In the genomic region with DNA sequence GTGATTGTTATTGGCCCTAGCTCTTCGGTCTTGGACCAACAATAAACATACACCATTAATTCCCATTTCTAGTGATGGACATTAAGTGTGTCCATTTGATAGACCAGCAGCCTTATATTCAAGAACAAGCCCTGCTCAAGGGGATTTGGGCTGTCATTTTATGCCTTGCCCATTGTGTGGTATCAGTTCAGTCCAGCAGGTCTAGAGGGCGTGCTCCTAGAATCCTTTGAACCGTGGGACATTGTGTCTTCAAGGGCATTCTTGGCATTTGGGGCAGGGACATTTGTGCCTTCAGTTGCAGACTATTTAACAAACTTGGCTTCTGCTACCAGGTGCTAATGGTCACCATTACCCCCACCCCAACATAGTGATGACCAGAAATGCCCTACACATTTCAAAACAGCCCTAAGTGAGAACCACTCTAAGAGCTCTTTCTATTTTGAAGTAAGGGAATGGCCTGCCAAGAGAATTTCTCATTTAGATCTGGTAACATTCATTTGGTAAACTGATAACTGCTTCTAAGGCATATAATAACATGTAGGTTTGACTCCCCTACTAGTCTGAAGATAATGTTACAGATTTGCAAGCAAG, we compare ENCODE assay signal across 32 cellular contexts.
DNase-seq lines count a peak whose midpoint lies in the region; ATAC-seq and TF ChIP-seq lines count a peak whose summit lies in the region.
"Had no signal": no experiment of that assay in that cellular context is flagged by ENCODE, and none has a peak within 500 bp of the region (broad histone marks: within the 10 kb centered on the region; RNA-seq: fewer than 3 reads in every experiment).

No MANE protein-coding gene starts in this region.

- intact Hi-C loops in Right ventricle myocardium superior (cut with DNase I): no loop called here
- intact Hi-C loops in left cardiac atrium (cut with DNase I): no loop called here
- intact Hi-C loops in esophagus muscularis mucosa (cut with DNase I): no loop called here
- intact Hi-C loops in uterus (cut with DNase I; ENCODE audit: low total_unique reads): no loop called here

- H3K4me1 ChIP-seq in esophagus muscularis mucosa (peaks cover 2 to 5% (median 3%) of the 10 kb centered on the region in 4 donors), uterus (no peaks in the 10 kb centered on the region)
- H3K4me1 ChIP-seq: adrenal gland, Caco-2, Peyer's patch had no signal

- 100% methylated on average over 3 of the region's 3 CpGs for WGBS in esophagus muscularis mucosa

- no peak overlapping the region for H3K4me3 Mint-ChIP-seq in nephron progenitor cell
- H3K4me3 Mint-ChIP-seq: activated CD4-positive, alpha-beta T cell treated with anti-CD3 and anti-CD28 coated beads for 36 hours; activated CD8-positive, alpha-beta T cell treated with anti-CD3 and anti-CD28 coated beads for 36 hours; activated naive CD4-positive, alpha-beta T cell treated with anti-CD3 and anti-CD28 coated beads, Interleukin-2, amount 10 ng/mL, durations not matched to agents 7 days and 5 days; activated T-helper 1 cell treated with anti-CD3 and anti-CD28 coated beads, Interleukin-12 subunit alpha, Interleukin-12 subunit beta, Interleukin-2, Interleukin-4 antibody, amounts not matched to agents 30 ng/mL and 10 ng/mL and 1 ng/mL, durations not matched to agents 14 hours and 24 hours and 36 hours had no signal

- ATAC-seq in Right ventricle myocardium superior (ENCODE audit: poor library complexity): peak; percentile 76
- no peak for ATAC-seq in left cardiac atrium
- ATAC-seq: activated CD4-positive, alpha-beta T cell treated with anti-CD3 and anti-CD28 coated beads for 36 hours; activated CD8-positive, alpha-beta T cell treated with anti-CD3 and anti-CD28 coated beads for 36 hours; body of pancreas; HepG2; left lobe of liver had no signal

- H3K9me3 Mint-ChIP-seq in nephron progenitor cell: no peaks in the 10 kb centered on the region
- H3K9me3 Mint-ChIP-seq: activated CD8-positive, alpha-beta T cell treated with anti-CD3 and anti-CD28 coated beads for 36 hours; activated naive CD4-positive, alpha-beta T cell treated with anti-CD3 and anti-CD28 coated beads, Interleukin-2, amount 10 ng/mL, durations not matched to agents 7 days and 5 days; activated T-helper 1 cell treated with anti-CD3 and anti-CD28 coated beads, Interleukin-12 subunit alpha, Interleukin-12 subunit beta, Interleukin-2, Interleukin-4 antibody, amounts not matched to agents 30 ng/mL and 10 ng/mL and 1 ng/mL, durations not matched to agents 14 hours and 24 hours and 36 hours had no signal

- TF ChIP-seq POLR2A in esophagus muscularis mucosa (IDR thresholded peaks at IDR 0.05; ENCODE audit: low read depth) (no peak), uterus (IDR thresholded peaks at IDR 0.05) (no peak)

- H3K36me3 ChIP-seq in esophagus muscularis mucosa (peaks cover 2 to 10% (median 4%) of the 10 kb centered on the region in 4 donors), uterus (no peaks in the 10 kb centered on the region)
- H3K36me3 ChIP-seq: adrenal gland had no signal

- H3K36me3 Mint-ChIP-seq in nephron progenitor cell (ENCODE audit: low read depth): peaks cover 39% of the 10 kb centered on the region
- H3K36me3 Mint-ChIP-seq: activated naive CD4-positive, alpha-beta T cell treated with anti-CD3 and anti-CD28 coated beads, Interleukin-2, amount 10 ng/mL, durations not matched to agents 7 days and 5 days had no signal

- no peak for TF ChIP-seq EP300 in esophagus muscularis mucosa (IDR thresholded peaks at IDR 0.05)

- H3K27me3 ChIP-seq in esophagus muscularis mucosa (no peaks in the 10 kb centered on the region), uterus (no peaks in the 10 kb centered on the region)
- H3K27me3 ChIP-seq: adrenal gland, body of pancreas, dorsolateral prefrontal cortex, Peyer's patch had no signal

- DNase-seq in Right ventricle myocardium superior (no peak), left cardiac atrium (no peak), esophagus muscularis mucosa (ENCODE audit: extremely low spot score) (peak; percentile 75), nephron progenitor cell (no peak), uterus (no peak), DMS79 (lab: John Stamatoyannopoulos, UW) (no peak), DMS79 treated with DMSO at 0.1 percent for 48 hours (lab: John Stamatoyannopoulos, UW) (no peak), NCI-H345 treated with DMSO at 0.1 percent for 48 hours (lab: John Stamatoyannopoulos, UW; ENCODE audit: unreplicated experiment) (no peak)
- DNase-seq: 8988T; activated CD4-positive, alpha-beta T cell treated with anti-CD3 and anti-CD28 coated beads for 36 hours; activated CD8-positive, alpha-beta memory T cell treated with anti-CD3 and anti-CD28 coated beads, Interleukin-2, amount 50 U/mL, for 48 hours; activated CD8-positive, alpha-beta T cell treated with anti-CD3 and anti-CD28 coated beads for 36 hours; activated naive CD4-positive, alpha-beta T cell treated with anti-CD3 and anti-CD28 coated beads, Interleukin-2, amount 10 ng/mL, durations not matched to agents 7 days and 5 days; adrenal gland; body of pancreas; Caco-2; dorsolateral prefrontal cortex; GDM1; hypothalamus; Karpas-422; mesenchymal stem cell; Peyer's patch; SIG-M5; small intestine; stimulated activated naive CD4-positive, alpha-beta T cell; SW 1271; T-helper 9 cell had no signal

- H3K27me3 Mint-ChIP-seq in nephron progenitor cell (ENCODE audit: low read depth, poor library complexity): no peaks in the 10 kb centered on the region
- H3K27me3 Mint-ChIP-seq: activated CD4-positive, alpha-beta T cell treated with anti-CD3 and anti-CD28 coated beads for 36 hours; activated CD8-positive, alpha-beta T cell treated with anti-CD3 and anti-CD28 coated beads for 36 hours; activated naive CD4-positive, alpha-beta T cell treated with anti-CD3 and anti-CD28 coated beads, Interleukin-2, amount 10 ng/mL, durations not matched to agents 7 days and 5 days had no signal

- no peak overlapping the region for H3K27ac ChIP-seq in esophagus muscularis mucosa (replicated peaks in 1 of 4)
- H3K27ac ChIP-seq in uterus: peak overlapping the region; percentile 41 to 63
- H3K27ac ChIP-seq: adrenal gland, body of pancreas, C4-2B, HL-60, Peyer's patch had no signal

- peak overlapping the region; percentile 84 for H3K27ac Mint-ChIP-seq in nephron progenitor cell
- H3K27ac Mint-ChIP-seq: activated CD4-positive, alpha-beta T cell treated with anti-CD3 and anti-CD28 coated beads for 36 hours; activated CD8-positive, alpha-beta T cell treated with anti-CD3 and anti-CD28 coated beads for 36 hours; activated naive CD4-positive, alpha-beta T cell treated with anti-CD3 and anti-CD28 coated beads, Interleukin-2, amount 10 ng/mL, durations not matched to agents 7 days and 5 days; activated T-helper 1 cell treated with anti-CD3 and anti-CD28 coated beads, Interleukin-12 subunit alpha, Interleukin-12 subunit beta, Interleukin-2, Interleukin-4 antibody, amounts not matched to agents 30 ng/mL and 10 ng/mL and 1 ng/mL, durations not matched to agents 14 hours and 24 hours and 36 hours had no signal

- H3K9me3 ChIP-seq in esophagus muscularis mucosa (no peaks in the 10 kb centered on the region), uterus (no peaks in the 10 kb centered on the region)
- H3K9me3 ChIP-seq: adrenal gland, body of pancreas, Caco-2, Peyer's patch had no signal

- no peak for TF ChIP-seq CTCF in esophagus muscularis mucosa (IDR thresholded peaks at IDR 0.05)
- no peak for TF ChIP-seq CTCF in nephron progenitor cell (IDR thresholded peaks at IDR 0.05)
- no peak for TF ChIP-seq CTCF in uterus (IDR thresholded peaks at IDR 0.05)

- H3K4me1 Mint-ChIP-seq in nephron progenitor cell: peaks cover 50% of the 10 kb centered on the region
- H3K4me1 Mint-ChIP-seq: activated CD4-positive, alpha-beta T cell treated with anti-CD3 and anti-CD28 coated beads for 36 hours; activated naive CD4-positive, alpha-beta T cell treated with anti-CD3 and anti-CD28 coated beads, Interleukin-2, amount 10 ng/mL, durations not matched to agents 7 days and 5 days had no signal

- no peak overlapping the region for H3K4me3 ChIP-seq in esophagus muscularis mucosa
- H3K4me3 ChIP-seq in uterus: no peak overlapping the region
- H3K4me3 ChIP-seq: adrenal gland, body of pancreas, dorsolateral prefrontal cortex, Peyer's patch had no signal

Comparison
In these comparisons a context has a peak if more than half of its experiments do, and no peak if none do; other contexts are left out.
1. H3K27ac ChIP-seq: peak in uterus (2 of 2); none in esophagus muscularis mucosa (0 of 4).